28 cellular contexts compared by ENCODE assay signal in genomic region chr17:8583954-8584353, GRCh38.
"Had no signal": no experiment of that assay in that cellular context is flagged by ENCODE, and none has a peak within 500 bp of the region (broad histone marks: within the 10 kb centered on the region; RNA-seq: fewer than 3 reads in every experiment).

No MANE protein-coding gene starts in this region.

- H3K27me3 Mint-ChIP-seq: activated CD4-positive, alpha-beta T cell treated with anti-CD3 and anti-CD28 coated beads, Interleukin-2, amount 10 ng/mL, durations not matched to agents 7 days and 5 days; brain had no signal

- H3K27ac Mint-ChIP-seq: activated CD4-positive, alpha-beta T cell treated with anti-CD3 and anti-CD28 coated beads for 36 hours; activated CD4-positive, alpha-beta T cell treated with anti-CD3 and anti-CD28 coated beads, Interleukin-2, amount 10 ng/mL, durations not matched to agents 7 days and 5 days; activated CD8-positive, alpha-beta T cell treated with anti-CD3 and anti-CD28 coated beads, Interleukin-2, amount 10 ng/mL, durations not matched to agents 7 days and 5 days; activated naive CD4-positive, alpha-beta T cell treated with anti-CD3 and anti-CD28 coated beads for 36 hours; activated naive CD4-positive, alpha-beta T cell treated with anti-CD3 and anti-CD28 coated beads, Interleukin-2, amount 50 U/mL, for 72 hours; activated T-cell treated with anti-CD3 and anti-CD28 coated beads, Interleukin-2, amount 50 U/mL, for 24 hours; brain; T-helper 1 cell treated with Interleukin-12 subunit alpha and Interleukin-12 subunit beta and Interleukin-4 antibody, amounts not matched to agents 30 μg/mL and 1 μg/mL, for 36 hours; T-helper 2 cell treated with Interferon-gamma antibody and Interleukin-4, amounts not matched to agents 5 μg/mL and 100 μg/mL, for 36 hours had no signal

- H3K4me1 ChIP-seq: adrenal gland, SJSA1 had no signal

- ATAC-seq: activated CD4-positive, alpha-beta T cell treated with anti-CD3 and anti-CD28 coated beads for 36 hours; activated CD4-positive, CD25-positive, alpha-beta regulatory T cell treated with anti-CD3 and anti-CD28 coated beads, Interleukin-2, amount 50 U/mL, for 24 hours; activated CD8-positive, alpha-beta T cell treated with anti-CD3 and anti-CD28 coated beads, Interleukin-2, amount 10 ng/mL, durations not matched to agents 7 days and 5 days; activated naive CD4-positive, alpha-beta T cell treated with anti-CD3 and anti-CD28 coated beads, Interleukin-2, amount 50 U/mL, for 72 hours; Panc1 had no signal

- H3K9me3 ChIP-seq: adrenal gland, MG63, SJSA1, SK-N-SH had no signal

- H3K36me3 Mint-ChIP-seq: activated naive CD4-positive, alpha-beta T cell treated with anti-CD3 and anti-CD28 coated beads, Interleukin-2, amount 50 U/mL, for 72 hours had no signal

- H3K9ac ChIP-seq: SK-N-SH had no signal

- H3K9me3 Mint-ChIP-seq: activated CD4-positive, alpha-beta T cell treated with anti-CD3 and anti-CD28 coated beads, Interleukin-2, amount 10 ng/mL, durations not matched to agents 7 days and 5 days; activated naive CD4-positive, alpha-beta T cell treated with anti-CD3 and anti-CD28 coated beads for 36 hours; activated naive CD4-positive, alpha-beta T cell treated with anti-CD3 and anti-CD28 coated beads, Interleukin-2, amount 50 U/mL, for 72 hours; activated T-cell treated with anti-CD3 and anti-CD28 coated beads, Interleukin-2, amount 50 U/mL, for 24 hours; brain; T-helper 1 cell treated with Interleukin-12 subunit alpha and Interleukin-12 subunit beta and Interleukin-4 antibody, amounts not matched to agents 30 μg/mL and 1 μg/mL, for 36 hours; T-helper 2 cell treated with Interferon-gamma antibody and Interleukin-4, amounts not matched to agents 5 μg/mL and 100 μg/mL, for 36 hours had no signal

- H3K4me3 Mint-ChIP-seq: activated CD4-positive, alpha-beta T cell treated with anti-CD3 and anti-CD28 coated beads for 36 hours; activated CD4-positive, alpha-beta T cell treated with anti-CD3 and anti-CD28 coated beads, Interleukin-2, amount 10 ng/mL, durations not matched to agents 7 days and 5 days; activated CD8-positive, alpha-beta T cell treated with anti-CD3 and anti-CD28 coated beads, Interleukin-2, amount 10 ng/mL, durations not matched to agents 7 days and 5 days; activated naive CD4-positive, alpha-beta T cell treated with anti-CD3 and anti-CD28 coated beads for 36 hours; activated T-cell treated with anti-CD3 and anti-CD28 coated beads, Interleukin-2, amount 50 U/mL, for 24 hours; brain; T-helper 1 cell treated with Interleukin-12 subunit alpha and Interleukin-12 subunit beta and Interleukin-4 antibody, amounts not matched to agents 30 μg/mL and 1 μg/mL, for 36 hours; T-helper 2 cell treated with Interferon-gamma antibody and Interleukin-4, amounts not matched to agents 5 μg/mL and 100 μg/mL, for 36 hours had no signal

- H3K27ac ChIP-seq: adrenal gland, SJSA1 had no signal

- H3K4me3 ChIP-seq: adrenal gland, MG63, SJSA1 had no signal

- H3K4me2 ChIP-seq: SK-N-SH had no signal

- H3K27me3 ChIP-seq: adrenal gland, MG63, SJSA1 had no signal

- DNase-seq: activated CD4-positive, alpha-beta T cell treated with anti-CD3 and anti-CD28 coated beads for 36 hours; activated CD4-positive, alpha-beta T cell treated with anti-CD3 and anti-CD28 coated beads, Interleukin-2, amount 10 ng/mL, durations not matched to agents 7 days and 5 days; activated CD4-positive, alpha-beta T cell treated with anti-CD3 and anti-CD28 coated beads, Interleukin-2, amount 50 U/mL, for 48 hours; activated CD8-positive, alpha-beta T cell treated with anti-CD3 and anti-CD28 coated beads, Interleukin-2, amount 10 ng/mL, durations not matched to agents 7 days and 5 days; activated gamma-delta T cell treated with Interleukin-2 at 50 U/mL for 16 hours; activated naive CD4-positive, alpha-beta T cell treated with anti-CD3 and anti-CD28 coated beads for 36 hours; activated T-cell treated with anti-CD3 and anti-CD28 coated beads, Interleukin-2, amount 50 U/mL, for 24 hours; adrenal gland; caudate nucleus; Kasumi-1; KG1; MG63; NCI-H1048; NCI-H1436; NCI-H1694; NCI-H2029; NCI-H345; NCI-H524 treated with DMSO at 0.1 percent for 48 hours; RPMI8226; SHP77 treated with DMSO at 0.1 percent for 48 hours; SK-N-SH had no signal
